8 cellular contexts compared by ENCODE assay signal in genomic region chr1:23799570-23800395, GRCh38. TPM values are rescaled to one million over a fixed set of nuclear protein-coding genes. Genes with fewer than 3 reads are reported as not detected.
DNase-seq lines count a peak whose midpoint lies in the region; ATAC-seq and FAIRE-seq lines count a peak whose summit lies in the region.

No MANE protein-coding gene starts in this region.

- H3K27me3 ChIP-seq in MG63, result no peaks in the 10 kb centered on the region
- no peaks in the 10 kb centered on the region for H3K27me3 ChIP-seq in trophoblast cell (ENCODE audit: insufficient read depth, low read length)

- peak overlapping the region; percentile 93 for H3K4ac ChIP-seq in trophoblast cell (ENCODE audit: low read depth, low read length)

- peak overlapping the region; percentile 99 for H3K18ac ChIP-seq in trophoblast cell (ENCODE audit: low read length)

- peak overlapping the region; percentile 70 for H2BK120ac ChIP-seq in trophoblast cell (ENCODE audit: insufficient read depth, low read length, poor library complexity)

- peak overlapping the region; percentile 47 for H2BK12ac ChIP-seq in trophoblast cell (ENCODE audit: low read length)

- peaks cover 22% of the 10 kb centered on the region for H3K36me3 ChIP-seq in MG63
- peaks cover 42 to 45% of the 10 kb centered on the region in 2 experiments for H3K36me3 ChIP-seq in trophoblast cell (ENCODE audit: control insufficient read depth in 1 of 2, insufficient read depth in 2 of 2, low read length in 2 of 2)

- H3K9me3 ChIP-seq in MG63, result no peaks in the 10 kb centered on the region
- H3K9me3 ChIP-seq in trophoblast cell (ENCODE audit: insufficient read depth, low read depth, low read length), result no peaks in the 10 kb centered on the region

- peak overlapping the region; percentile 88 for H3K14ac ChIP-seq in trophoblast cell (ENCODE audit: low read length)

- H3K9ac ChIP-seq in trophoblast cell (ENCODE audit: low read length), result peak overlapping the region; percentile 98

- peak overlapping the region; percentile 80 for H3K27ac ChIP-seq in trophoblast cell (ENCODE audit: low read depth, low read length)

- peak overlapping the region; percentile 92 for H4K91ac ChIP-seq in trophoblast cell (ENCODE audit: low read depth, low read length)

- peak overlapping the region; percentile 81 for H4K12ac ChIP-seq in trophoblast cell (ENCODE audit: low read depth, low read length)

- peaks cover 7% of the 10 kb centered on the region for H3K79me2 ChIP-seq in trophoblast cell (ENCODE audit: control insufficient read depth, insufficient read depth, low read length, poor library complexity)

- H4K8ac ChIP-seq in trophoblast cell (ENCODE audit: low read depth, low read length), result peak overlapping the region; percentile 78

- no CpG with 5 or more reads among the region's 47 CpGs for WGBS in trophoblast cell (ENCODE audit: extremely low coverage, insufficient coverage, insufficient read length)

- H2BK5ac ChIP-seq in trophoblast cell (ENCODE audit: low read depth, low read length, poor library complexity), result peak overlapping the region; percentile 91

- H3K23ac ChIP-seq in trophoblast cell (ENCODE audit: low read length), result peak overlapping the region; percentile 55

- no peak for FAIRE-seq in GM19239 (lab: Jason Lieb, UNC)

- DNase-seq in DMS53 (lab: John Stamatoyannopoulos, UW) (peak; percentile 97), MG63 (peak; percentile 87), Right ventricle myocardium superior (peak; percentile 59), trophoblast cell (peak; percentile 79 to 81), GM19239 (ENCODE audit: insufficient read length, low spot score) (no peak)
- peak; percentile 74 for DNase-seq in activated effector memory CD4-positive, alpha-beta T cell treated with anti-CD3 and anti-CD28 coated beads, Interleukin-2, amount 50 U/mL, for 16 hours

- H3K4me3 ChIP-seq in MG63 (peak overlapping the region; percentile 87), trophoblast cell (ENCODE audit: low read depth, low read length) (peak overlapping the region; percentile 99)

- H2AFZ ChIP-seq in trophoblast cell (ENCODE audit: insufficient read depth, low read length, poor library complexity), result peak overlapping the region; percentile 30

- peaks cover 7 to 16% of the 10 kb centered on the region in 2 experiments for H3K4me1 ChIP-seq in trophoblast cell (ENCODE audit: control insufficient read depth in 1 of 2, insufficient read depth in 2 of 2, low read length in 2 of 2)

- H2AK5ac ChIP-seq in trophoblast cell (ENCODE audit: low read length), result peak overlapping the region; percentile 99

- peaks cover 14% of the 10 kb centered on the region for H3K79me1 ChIP-seq in trophoblast cell (ENCODE audit: low read length)

- intact Hi-C loops in Right ventricle myocardium superior (cut with DNase I), result no loop called here

- H3K4me2 ChIP-seq in trophoblast cell (ENCODE audit: low read length), result peak overlapping the region; percentile 96

- ATAC-seq in GM21447 (IDR thresholded peaks at IDR 0.05; ENCODE audit: unreplicated experiment), result peak; percentile 13
- peak; percentile 42 for ATAC-seq in Right ventricle myocardium superior (ENCODE audit: poor library complexity)
- ATAC-seq in HG02870 (IDR thresholded peaks at IDR 0.05; ENCODE audit: unreplicated experiment), result no peak

RNA-seq across cellular contexts. Expression of gene GALE, which starts 0.8 kb away (rescaled TPM):
- 45.4 and 123 TPM in 2 replicates for total RNA-seq in MG63 (2014; rRNA removed; shearing (Covaris generic); ENCODE audit: low replicate concordance)
- total RNA-seq in Right ventricle myocardium superior, result 5.3 TPM
- 48.7 and 50.7 TPM in 2 replicates for polyA plus RNA-seq in trophoblast cell (2013)

RNA-seq across cellular contexts. Expression of gene LYPLA2, which starts 8.8 kb away (rescaled TPM):
- 38.5 and 68.6 TPM in 2 replicates for total RNA-seq in MG63 (2014; rRNA removed; shearing (Covaris generic); ENCODE audit: low replicate concordance)
- 26.8 TPM for total RNA-seq in Right ventricle myocardium superior
- 97.8 and 104 TPM in 2 replicates for polyA plus RNA-seq in trophoblast cell (2013)

RNA-seq across cellular contexts. Expression of gene PITHD1, which starts 21.6 kb away (rescaled TPM):
- 64.2 and 116 TPM in 2 replicates for total RNA-seq in MG63 (2014; rRNA removed; shearing (Covaris generic); ENCODE audit: low replicate concordance)
- total RNA-seq in Right ventricle myocardium superior, result 43.8 TPM
- polyA plus RNA-seq in trophoblast cell (2013), result 21.1 TPM in 2 replicates

RNA-seq across cellular contexts. Expression of gene HMGCL, which starts 25.4 kb away (rescaled TPM):
- total RNA-seq in MG63 (2014; rRNA removed; shearing (Covaris generic); ENCODE audit: low replicate concordance), result 27.6 and 41.0 TPM in 2 replicates
- total RNA-seq in Right ventricle myocardium superior, result 34.3 TPM
- 15.7 and 16.7 TPM in 2 replicates for polyA plus RNA-seq in trophoblast cell (2013)

RNA-seq across cellular contexts. Expression of gene ELOA, which starts 56.5 kb away (rescaled TPM):
- total RNA-seq in MG63 (2014; rRNA removed; shearing (Covaris generic); ENCODE audit: low replicate concordance), result 32.8 and 35.6 TPM in 2 replicates
- 34.5 TPM for total RNA-seq in Right ventricle myocardium superior
- 28.1 and 28.4 TPM in 2 replicates for polyA plus RNA-seq in trophoblast cell (2013)
